In the genomic region with DNA sequence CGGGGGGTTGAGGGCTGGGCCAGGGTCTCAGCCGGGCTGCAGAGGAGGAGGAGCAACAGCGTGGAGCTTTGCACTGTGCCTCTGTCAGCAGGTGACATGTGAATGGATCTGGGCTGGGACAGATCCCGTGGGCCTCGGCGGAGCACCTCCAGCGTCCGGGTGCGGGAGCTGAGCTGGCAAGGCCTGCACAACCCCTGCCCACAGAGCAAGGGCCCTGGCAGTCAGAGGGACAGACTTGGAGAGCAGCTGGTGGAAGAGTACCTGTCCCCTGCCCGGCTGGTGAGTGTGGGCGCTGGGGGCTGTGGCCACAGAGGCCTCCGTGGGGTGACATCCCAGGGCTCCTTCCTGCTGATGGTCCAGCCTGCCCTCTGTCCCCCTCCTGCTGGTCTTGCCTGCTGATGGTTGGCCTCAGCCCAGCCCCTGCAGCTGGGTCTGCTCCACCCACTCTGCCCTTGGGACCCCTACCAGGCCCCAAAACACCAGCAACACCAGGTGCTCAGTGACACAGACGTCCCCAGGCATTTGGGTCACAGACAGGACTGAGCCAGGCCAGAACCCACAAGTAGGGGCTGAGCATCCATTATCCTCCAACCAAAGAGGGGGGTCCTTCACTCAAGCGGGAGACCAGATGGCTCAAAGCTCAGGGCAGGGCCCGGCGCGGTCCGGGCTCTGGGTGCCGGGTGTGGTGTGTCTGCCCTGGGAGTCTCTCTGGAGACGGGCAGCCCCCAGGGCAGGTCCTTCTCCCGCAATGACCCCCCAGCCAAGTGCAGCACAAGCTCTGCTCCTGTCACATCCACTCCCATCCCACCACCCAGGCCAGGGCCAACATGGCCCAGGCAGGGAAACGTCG, we compare ENCODE assay signal across 18 cellular contexts.
"Had no signal": no experiment of that assay in that cellular context is flagged by ENCODE, and none has a peak within 500 bp of the region (broad histone marks: within the 10 kb centered on the region; RNA-seq: fewer than 3 reads in every experiment).

No MANE protein-coding gene starts in this region.

- H3K27ac ChIP-seq: dorsolateral prefrontal cortex, left lung, prostate gland, uterus had no signal

- H3K4me3 ChIP-seq: dorsolateral prefrontal cortex, left lung, prostate gland, uterus had no signal

- DNase-seq: activated B cell treated with CpG ODN at 0.5 μM for 24 hours; activated CD4-positive, alpha-beta T cell treated with anti-CD3 and anti-CD28 coated beads, Interleukin-2, amount 50 U/mL, for 1 hour; activated gamma-delta T cell treated with Interleukin-2 at 50 U/mL for 16 hours; activated naive CD8-positive, alpha-beta T cell treated with anti-CD3 and anti-CD28 coated beads, Interleukin-2, amount 10 ng/mL, durations not matched to agents 7 days and 5 days; activated T-cell treated with anti-CD3 and anti-CD28 coated beads, Interleukin-2, amount 50 U/mL, for 4 hours; anterior cingulate cortex; dorsolateral prefrontal cortex; left lung; nucleus accumbens; stimulated activated CD4-positive, alpha-beta T cell treated with anti-CD3 and anti-CD28 coated beads, Interleukin-4, amount 100 ng/mL, for 1 hour; stimulated activated CD8-positive, alpha-beta memory T cell treated with anti-CD3 and anti-CD28 coated beads, Interleukin-4, amount 100 ng/mL, for 48 hours; uterus had no signal

- H3K4me1 ChIP-seq: uterus had no signal

- H3K9me3 ChIP-seq: left lung, prostate gland, uterus had no signal

- H3K27me3 Mint-ChIP-seq: activated B cell treated with CpG ODN at 0.5 μM for 24 hours; activated naive CD8-positive, alpha-beta T cell treated with anti-CD3 and anti-CD28 coated beads, Interleukin-2, amount 10 ng/mL, durations not matched to agents 7 days and 5 days had no signal

- H3K36me3 ChIP-seq: left lung, prostate gland, uterus had no signal

- H3K36me3 Mint-ChIP-seq: activated naive CD8-positive, alpha-beta T cell treated with anti-CD3 and anti-CD28 coated beads, Interleukin-2, amount 10 ng/mL, durations not matched to agents 7 days and 5 days had no signal

- H3K9me3 Mint-ChIP-seq: activated B cell treated with CpG ODN at 0.5 μM for 24 hours; activated naive CD8-positive, alpha-beta T cell treated with anti-CD3 and anti-CD28 coated beads, Interleukin-2, amount 10 ng/mL, durations not matched to agents 7 days and 5 days; activated T-cell treated with anti-CD3 and anti-CD28 coated beads, Interleukin-2, amount 50 U/mL, for 4 hours had no signal

- ATAC-seq: activated T-cell treated with anti-CD3 and anti-CD28 coated beads, Interleukin-2, amount 50 U/mL, for 4 hours; esophagus mucosa; left lung; sciatic nerve had no signal

- FAIRE-seq: bronchial epithelial cell, endometrium, TTC549 had no signal

- H3K27ac Mint-ChIP-seq: activated B cell treated with CpG ODN at 0.5 μM for 24 hours; activated naive CD8-positive, alpha-beta T cell treated with anti-CD3 and anti-CD28 coated beads, Interleukin-2, amount 10 ng/mL, durations not matched to agents 7 days and 5 days had no signal

- H3K4me3 Mint-ChIP-seq: activated B cell treated with CpG ODN at 0.5 μM for 24 hours; activated naive CD8-positive, alpha-beta T cell treated with anti-CD3 and anti-CD28 coated beads, Interleukin-2, amount 10 ng/mL, durations not matched to agents 7 days and 5 days; activated T-cell treated with anti-CD3 and anti-CD28 coated beads, Interleukin-2, amount 50 U/mL, for 4 hours had no signal
